In genomic region chr12:29562167-29562776, GRCh38 we compare ENCODE assay signal across 13 cellular contexts.
DNase-seq lines count a peak whose midpoint lies in the region; ATAC-seq and TF ChIP-seq lines count a peak whose summit lies in the region.
"Had no signal": no experiment of that assay in that cellular context is flagged by ENCODE, and none has a peak within 500 bp of the region (broad histone marks: within the 10 kb centered on the region; RNA-seq: fewer than 3 reads in every experiment).

No MANE protein-coding gene starts in this region.

- H3K4me2 ChIP-seq in GM23248 (ENCODE audit: unreplicated experiment): peak overlapping the region; percentile 38

- ATAC-seq in GM21423 (IDR thresholded peaks at IDR 0.05; ENCODE audit: unreplicated experiment): no peak
- no peak for ATAC-seq in HG03354 (IDR thresholded peaks at IDR 0.05; ENCODE audit: poor library complexity, severe bottlenecking, unreplicated experiment)
- ATAC-seq: activated CD4-positive, alpha-beta T cell treated with anti-CD3 and anti-CD28 coated beads for 36 hours; naive thymus-derived CD4-positive, alpha-beta T cell had no signal

- peaks cover 18% of the 10 kb centered on the region for H3K4me1 ChIP-seq in GM23248 (ENCODE audit: insufficient read depth)
- H3K4me1 ChIP-seq in breast epithelium: peaks cover 0 to 3% of the 10 kb centered on the region in 2 donors

- TF ChIP-seq POLR2A in breast epithelium (IDR thresholded peaks at IDR 0.05): no peak

- H3K9me3 ChIP-seq in GM23248 (ENCODE audit: low read depth) (no peaks in the 10 kb centered on the region), breast epithelium (no peaks in the 10 kb centered on the region)

- no peaks in the 10 kb centered on the region for H4K20me1 ChIP-seq in GM23248 (ENCODE audit: insufficient read depth)

- peak overlapping the region; percentile 74 for H3K27ac ChIP-seq in GM23248
- peak overlapping the region; percentile 5 to 86 for H3K27ac ChIP-seq in breast epithelium
- peak overlapping the region in 11 of 21 experiments; percentile 20 to 78 (median 65) for H3K27ac ChIP-seq in skin epidermis

- H3K36me3 ChIP-seq in GM23248 (ENCODE audit: low read depth) (no peaks in the 10 kb centered on the region), breast epithelium (no peaks in the 10 kb centered on the region)

- H2AFZ ChIP-seq in GM23248: peak overlapping the region; percentile 32; the same call in 1 of the 2 replicates

- no peaks in the 10 kb centered on the region for H3K9me2 ChIP-seq in GM23248 (ENCODE audit: insufficient read depth)

- 17 to 18% methylated on average over 4 of the region's 4 CpGs for WGBS in GM23248 (ENCODE audit: low coverage in 1 of 2, low lambda C conversion rate in 2 of 2, missing lambda C conversion rate in 2 of 2), 2 experiments

- peak; percentile 89 for DNase-seq in GM23248
- no peak for DNase-seq in breast epithelium (ENCODE audit: low spot score in 2 of 2)
- peak; percentile 70 for DNase-seq in left kidney (ENCODE audit: low read depth, low spot score)
- no peak for DNase-seq in GDM1 (lab: John Stamatoyannopoulos, UW)
- DNase-seq in LoVo (ENCODE audit: low spot score): no peak
- DNase-seq: activated CD4-positive, alpha-beta T cell treated with anti-CD3 and anti-CD28 coated beads for 36 hours; activated naive CD8-positive, alpha-beta T cell treated with anti-CD3 and anti-CD28 coated beads, Interleukin-2, amount 10 ng/mL, durations not matched to agents 7 days and 5 days; CD8-positive, alpha-beta memory T cell; naive thymus-derived CD4-positive, alpha-beta T cell; NCI-H2081 had no signal

- TF ChIP-seq CTCF in breast epithelium (IDR thresholded peaks at IDR 0.05): no peak

- peak overlapping the region; percentile 51 for H3K9ac ChIP-seq in GM23248

- peaks cover 16% of the 10 kb centered on the region; the same call in 1 of the 2 replicates for H3F3A ChIP-seq in GM23248 (ENCODE audit: insufficient read depth)

- H3K27me3 ChIP-seq in GM23248 (replicated peaks; ENCODE audit: insufficient read depth) (no peaks in the 10 kb centered on the region), breast epithelium (no peaks in the 10 kb centered on the region)

- peak overlapping the region; percentile 41 for H3K4me3 ChIP-seq in GM23248
- H3K4me3 ChIP-seq in breast epithelium: no peak overlapping the region
- no peak overlapping the region for H3K4me3 ChIP-seq in skin epidermis

- H3K79me2 ChIP-seq in GM23248 (ENCODE audit: insufficient read depth): no peaks in the 10 kb centered on the region

- in situ Hi-C loops in GM23248 (cut with MboI): no loop called here

- intact Hi-C loops in breast epithelium (cut with DNase I; ENCODE audit: low total_unique reads): no loop called here

Comparison
In these comparisons a context has a peak if more than half of its experiments do, and no peak if none do; other contexts are left out.
1. DNase-seq: peak in GM23248 (single experiment) and left kidney (single experiment); none in breast epithelium (0 of 2), GDM1 (single experiment) and LoVo (single experiment).
2. Peak in every context shown above with its lines, with median percentiles within 50 percentile points of each other: H3K27ac ChIP-seq.